Comparison of ENCODE assay signal across 10 cellular contexts in genomic region chr2:24317491-24317920, GRCh38. TPM values are rescaled to one million over a fixed set of nuclear protein-coding genes. Genes with fewer than 3 reads are reported as not detected.
DNase-seq lines count a peak whose midpoint lies in the region; ATAC-seq lines count a peak whose summit lies in the region.
"Had no signal": no experiment of that assay in that cellular context is flagged by ENCODE, and none has a peak within 500 bp of the region (broad histone marks: within the 10 kb centered on the region; RNA-seq: fewer than 3 reads in every experiment).

No MANE protein-coding gene starts in this region.

- intact Hi-C loops in activated naive CD4-positive, alpha-beta T cell treated with anti-CD3 and anti-CD28 coated beads for 36 hours (cut with micrococcal nuclease) = no loop called here

- peak; percentile 18 for DNase-seq in activated naive CD4-positive, alpha-beta T cell treated with anti-CD3 and anti-CD28 coated beads for 36 hours
- no peak for DNase-seq in activated naive CD4-positive, alpha-beta T cell (lab: John Stamatoyannopoulos, UW)
- peak; percentile 27 for DNase-seq in NCI-H2171 (lab: John Stamatoyannopoulos, UW)
- no peak for DNase-seq in stimulated activated naive B cell treated with anti-CD40 and anti-IgM and Interleukin-4, amounts not matched to agents 10 μg/mL and 1 μg/mL and 100 μg/mL, for 72 hours
- DNase-seq: mesendoderm had no signal

- no peaks in the 10 kb centered on the region for H3K9me3 Mint-ChIP-seq in activated naive CD4-positive, alpha-beta T cell treated with anti-CD3 and anti-CD28 coated beads for 36 hours
- H3K9me3 Mint-ChIP-seq in stimulated activated naive B cell treated with anti-CD40 and anti-IgM and Interleukin-4, amounts not matched to agents 10 μg/mL and 1 μg/mL and 100 μg/mL, for 72 hours = no peaks in the 10 kb centered on the region

- peaks cover 4% of the 10 kb centered on the region for H3K36me3 Mint-ChIP-seq in activated naive CD4-positive, alpha-beta T cell treated with anti-CD3 and anti-CD28 coated beads for 36 hours (ENCODE audit: low read depth)
- H3K36me3 Mint-ChIP-seq in stimulated activated naive B cell treated with anti-CD40 and anti-IgM and Interleukin-4, amounts not matched to agents 10 μg/mL and 1 μg/mL and 100 μg/mL, for 72 hours = peaks cover 15 to 35% of the 10 kb centered on the region in 2 donors

- no peak overlapping the region for H3K4me3 Mint-ChIP-seq in activated naive CD4-positive, alpha-beta T cell treated with anti-CD3 and anti-CD28 coated beads for 36 hours
- no peak overlapping the region for H3K4me3 Mint-ChIP-seq in stimulated activated naive B cell treated with anti-CD40 and anti-IgM and Interleukin-4, amounts not matched to agents 10 μg/mL and 1 μg/mL and 100 μg/mL, for 72 hours

- peaks cover 36% of the 10 kb centered on the region for H3K4me1 Mint-ChIP-seq in activated naive CD4-positive, alpha-beta T cell treated with anti-CD3 and anti-CD28 coated beads for 36 hours (ENCODE audit: low read depth)
- H3K4me1 Mint-ChIP-seq in stimulated activated naive B cell treated with anti-CD40 and anti-IgM and Interleukin-4, amounts not matched to agents 10 μg/mL and 1 μg/mL and 100 μg/mL, for 72 hours = peaks cover 32 to 48% of the 10 kb centered on the region in 2 donors

- no peak overlapping the region for H3K27ac Mint-ChIP-seq in activated naive CD4-positive, alpha-beta T cell treated with anti-CD3 and anti-CD28 coated beads for 36 hours
- peak overlapping the region; percentile 70 for H3K27ac Mint-ChIP-seq in stimulated activated naive B cell treated with anti-CD40 and anti-IgM and Interleukin-4, amounts not matched to agents 10 μg/mL and 1 μg/mL and 100 μg/mL, for 72 hours

- ATAC-seq in esophagus mucosa (peak; percentile 26), HG03521 (IDR thresholded peaks at IDR 0.05; ENCODE audit: unreplicated experiment) (no peak), HG02840 (IDR thresholded peaks at IDR 0.05; ENCODE audit: low FRiP score, unreplicated experiment) (no peak), HG03460 (IDR thresholded peaks at IDR 0.05; ENCODE audit: unreplicated experiment) (no peak)
- no peak for ATAC-seq in stimulated activated naive B cell treated with anti-CD40 and anti-IgM and Interleukin-4, amounts not matched to agents 10 μg/mL and 1 μg/mL and 100 μg/mL, for 72 hours (replicated peaks)
- ATAC-seq: sciatic nerve had no signal

- no peaks in the 10 kb centered on the region for H3K27me3 Mint-ChIP-seq in activated naive CD4-positive, alpha-beta T cell treated with anti-CD3 and anti-CD28 coated beads for 36 hours (ENCODE audit: low read depth)
- H3K27me3 Mint-ChIP-seq in stimulated activated naive B cell treated with anti-CD40 and anti-IgM and Interleukin-4, amounts not matched to agents 10 μg/mL and 1 μg/mL and 100 μg/mL, for 72 hours = no peaks in the 10 kb centered on the region

- CTCF ChIA-PET in activated naive CD4-positive, alpha-beta T cell treated with anti-CD3 and anti-CD28 coated beads for 36 hours (lab: Charles Lee) = interaction anchor here (0.7 kb wide), 1 partner anchor 11 kb away, joined by 3 read pairs; no protein-coding TSS in a partner anchor

RNA-seq across cellular contexts. Expression of gene ITSN2, which starts 42.8 kb away (rescaled TPM):
- total RNA-seq in activated naive CD4-positive, alpha-beta T cell treated with anti-CD3 and anti-CD28 coated beads for 36 hours = 10 to 100 TPM; 46.1 to 46.7 TPM
- 66.5 TPM for total RNA-seq in esophagus mucosa

Comparison
In these comparisons a context has a peak if more than half of its experiments do, and no peak if none do; other contexts are left out.
1. DNase-seq: peak in activated naive CD4-positive, alpha-beta T cell treated with anti-CD3 and anti-CD28 coated beads for 36 hours (single experiment) and NCI-H2171 (single experiment); none in activated naive CD4-positive, alpha-beta T cell (0 of 4) and stimulated activated naive B cell treated with anti-CD40 and anti-IgM and Interleukin-4, amounts not matched to agents 10 μg/mL and 1 μg/mL and 100 μg/mL, for 72 hours (single experiment).